Comparison of ENCODE assay signal across 9 cellular contexts in the genomic region with DNA sequence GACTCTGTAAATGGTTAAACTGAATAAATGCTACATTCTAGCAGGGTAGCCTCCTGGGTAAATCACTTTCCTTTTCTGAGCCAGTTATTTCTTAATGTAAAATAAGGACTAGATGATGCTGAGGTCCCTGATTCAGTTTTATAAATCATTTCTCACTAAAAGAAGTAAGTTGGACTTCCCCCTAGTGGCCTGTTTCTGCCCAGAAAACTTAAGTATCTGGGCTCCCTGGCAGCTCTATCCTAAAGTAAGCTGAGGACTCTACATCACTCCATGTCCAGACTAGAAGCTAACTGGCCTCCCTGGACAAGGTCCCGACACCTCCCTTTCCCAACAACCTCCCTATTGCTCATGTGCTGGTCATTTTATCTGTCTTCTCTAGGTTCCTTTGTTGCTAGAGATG. TPM values are rescaled to one million over a fixed set of nuclear protein-coding genes. Genes with fewer than 3 reads are reported as not detected.
DNase-seq lines count a peak whose midpoint lies in the region; ATAC-seq, FAIRE-seq and TF ChIP-seq lines count a peak whose summit lies in the region.
"Had no signal": no experiment of that assay in that cellular context is flagged by ENCODE, and none has a peak within 500 bp of the region (broad histone marks: within the 10 kb centered on the region; RNA-seq: fewer than 3 reads in every experiment).

No MANE protein-coding gene starts in this region.

- no peaks in the 10 kb centered on the region for H3K27me3 ChIP-seq in CD4-positive, CD25-positive, alpha-beta regulatory T cell (ENCODE audit: control insufficient read depth, insufficient read depth, low read length)
- H3K27me3 ChIP-seq in HCT116 (ENCODE audit: insufficient read depth, low read length), result no peaks in the 10 kb centered on the region
- no peaks in the 10 kb centered on the region for H3K27me3 ChIP-seq in liver (ENCODE audit: control insufficient read depth in 4 of 4, insufficient read depth in 4 of 4, low read length in 3 of 4)

- peaks cover 2% of the 10 kb centered on the region; the same call in 1 of the 2 replicates for H4K20me1 ChIP-seq in HCT116 (ENCODE audit: insufficient read depth)

- CTCF ChIA-PET in HCT116 (lab: Charles Lee), result interaction anchor here (0.7 to 1.4 kb wide), 4 partner anchors 11 to 38 kb away, joined by 3 to 5 read pairs (median 3); no protein-coding TSS in a partner anchor

- peaks cover 43% of the 10 kb centered on the region for H3K79me2 ChIP-seq in HCT116 (ENCODE audit: insufficient read depth, low read length)

- H3K4me1 ChIP-seq in CD4-positive, CD25-positive, alpha-beta regulatory T cell (ENCODE audit: control insufficient read depth, insufficient read depth, low read length, poor library complexity, severe bottlenecking), result peaks cover 20% of the 10 kb centered on the region
- H3K4me1 ChIP-seq in HCT116 (ENCODE audit: control insufficient read depth in 1 of 2, insufficient read depth in 2 of 2, low read length in 2 of 2), result peaks cover 4 to 19% of the 10 kb centered on the region in 2 experiments; a peak in 3 of 4 replicates
- peaks cover 1 to 20% (median 17%) of the 10 kb centered on the region in 4 donors for H3K4me1 ChIP-seq in liver (ENCODE audit: control insufficient read depth in 4 of 4, insufficient read depth in 4 of 4, low read length in 3 of 4)

- peak overlapping the region; percentile 65 to 91 (median 77) for H3K4me3 Mint-ChIP-seq in CD4-positive, CD25-positive, alpha-beta regulatory T cell
- peak overlapping the region; percentile 20 for H3K4me3 Mint-ChIP-seq in activated T-helper 2 cell treated with anti-CD3 and anti-CD28 coated beads, Interferon-gamma antibody, Interleukin-2, Interleukin-4, amounts not matched to agents 10 μg/mL and 5 μg/mL and 100 μg/mL, durations not matched to agents 14 hours and 24 hours and 36 hours (ENCODE audit: low read depth)
- H3K4me3 Mint-ChIP-seq: activated T-helper 17 cell treated with anti-CD3 and anti-CD28 coated beads, Interleukin-2, amount 50 U/mL, for 72 hours had no signal

- H3K36me3 ChIP-seq in CD4-positive, CD25-positive, alpha-beta regulatory T cell (ENCODE audit: control insufficient read depth, insufficient read depth, low read length), result peaks cover 57% of the 10 kb centered on the region
- H3K36me3 ChIP-seq in HCT116 (ENCODE audit: control insufficient read depth in 1 of 2, insufficient read depth in 2 of 2, low read length in 2 of 2), result peaks cover 38 to 48% of the 10 kb centered on the region in 2 experiments
- H3K36me3 ChIP-seq in liver (ENCODE audit: control insufficient read depth in 4 of 4, insufficient read depth in 3 of 4, low read depth in 1 of 4, low read length in 3 of 4), result peaks cover 8 to 44% (median 39%) of the 10 kb centered on the region in 4 donors

- H3K9me3 Mint-ChIP-seq in CD4-positive, CD25-positive, alpha-beta regulatory T cell, result no peaks in the 10 kb centered on the region
- H3K9me3 Mint-ChIP-seq in activated T-helper 2 cell treated with anti-CD3 and anti-CD28 coated beads, Interferon-gamma antibody, Interleukin-2, Interleukin-4, amounts not matched to agents 10 μg/mL and 5 μg/mL and 100 μg/mL, durations not matched to agents 14 hours and 24 hours and 36 hours, result no peaks in the 10 kb centered on the region
- H3K9me3 Mint-ChIP-seq: activated T-helper 17 cell treated with anti-CD3 and anti-CD28 coated beads, Interleukin-2, amount 50 U/mL, for 72 hours had no signal

- intact Hi-C loops in HCT116 (cut with micrococcal nuclease), result no loop called here
- intact Hi-C loops in activated T-helper 2 cell treated with anti-CD3 and anti-CD28 coated beads, Interferon-gamma antibody, Interleukin-2, Interleukin-4, amounts not matched to agents 10 μg/mL and 5 μg/mL and 100 μg/mL, durations not matched to agents 14 hours and 24 hours and 36 hours (cut with micrococcal nuclease), result no loop called here

- TF ChIP-seq RAD21 in HCT116 (IDR thresholded peaks at IDR 0.05; ENCODE audit: low read depth) (peak; percentile 50), liver (IDR thresholded peaks at IDR 0.05) (peak in 1 of 2 donors; percentile 31)

- WGBS in liver, result 86% methylated on average over 1 of the region's 1 CpG

- peaks cover 42% of the 10 kb centered on the region for H3K36me3 Mint-ChIP-seq in CD4-positive, CD25-positive, alpha-beta regulatory T cell
- H3K36me3 Mint-ChIP-seq in activated T-helper 2 cell treated with anti-CD3 and anti-CD28 coated beads, Interferon-gamma antibody, Interleukin-2, Interleukin-4, amounts not matched to agents 10 μg/mL and 5 μg/mL and 100 μg/mL, durations not matched to agents 14 hours and 24 hours and 36 hours (ENCODE audit: low read depth), result peaks cover 70% of the 10 kb centered on the region

- no peak overlapping the region for H2AFZ ChIP-seq in HCT116 (ENCODE audit: low read depth, low read length, poor library complexity, severe bottlenecking)

- TF ChIP-seq CTCF in HCT116 (IDR thresholded peaks at IDR 0.05 in 2 of 3, conservative IDR thresholded peaks at IDR 0.05 in 1 of 3; ENCODE audit: borderline replicate concordance in 1 of 3, insufficient read depth in 1 of 3, low read depth in 2 of 3, low read length in 2 of 3) (peak; percentile 19 to 61 (median 54); a peak in 5 of 6 replicates), liver (IDR thresholded peaks at IDR 0.05; ENCODE audit: low read depth, low read length, missing input control) (peak; percentile 23)

- peak overlapping the region in 2 of 3 donors; percentile 33 to 65 for H3K27ac Mint-ChIP-seq in CD4-positive, CD25-positive, alpha-beta regulatory T cell
- H3K27ac Mint-ChIP-seq in activated T-helper 2 cell treated with anti-CD3 and anti-CD28 coated beads, Interferon-gamma antibody, Interleukin-2, Interleukin-4, amounts not matched to agents 10 μg/mL and 5 μg/mL and 100 μg/mL, durations not matched to agents 14 hours and 24 hours and 36 hours, result peak overlapping the region; percentile 47
- H3K27ac Mint-ChIP-seq: activated T-helper 17 cell treated with anti-CD3 and anti-CD28 coated beads, Interleukin-2, amount 50 U/mL, for 72 hours had no signal

- H3K27me3 Mint-ChIP-seq in CD4-positive, CD25-positive, alpha-beta regulatory T cell, result no peaks in the 10 kb centered on the region
- no peaks in the 10 kb centered on the region for H3K27me3 Mint-ChIP-seq in activated T-helper 2 cell treated with anti-CD3 and anti-CD28 coated beads, Interferon-gamma antibody, Interleukin-2, Interleukin-4, amounts not matched to agents 10 μg/mL and 5 μg/mL and 100 μg/mL, durations not matched to agents 14 hours and 24 hours and 36 hours (ENCODE audit: low read depth)
- H3K27me3 Mint-ChIP-seq: activated T-helper 17 cell treated with anti-CD3 and anti-CD28 coated beads, Interleukin-2, amount 50 U/mL, for 72 hours had no signal

- RAD21 ChIA-PET in HCT116 (lab: Charles Lee; ENCODE audit: low non-redundant PET in 1 of 2, low total read pairs in 2 of 2, uncharacterized antibody in 2 of 2, unreplicated experiment in 2 of 2), result no interaction called here

- TF ChIP-seq POLR2A in HCT116 (IDR thresholded peaks at IDR 0.05; ENCODE audit: borderline replicate concordance, extremely low read depth, insufficient read depth, insufficient read length), result no peak

- H3K4me1 Mint-ChIP-seq in CD4-positive, CD25-positive, alpha-beta regulatory T cell, result peaks cover 12 to 47% (median 16%) of the 10 kb centered on the region in 4 donors
- H3K4me1 Mint-ChIP-seq in activated T-helper 2 cell treated with anti-CD3 and anti-CD28 coated beads, Interferon-gamma antibody, Interleukin-2, Interleukin-4, amounts not matched to agents 10 μg/mL and 5 μg/mL and 100 μg/mL, durations not matched to agents 14 hours and 24 hours and 36 hours (ENCODE audit: low read depth), result peaks cover 27% of the 10 kb centered on the region

- DNase-seq in CD4-positive, CD25-positive, alpha-beta regulatory T cell, result peak in 2 of 3 donors; percentile 28 to 64
- DNase-seq in HCT116 (ENCODE audit: low read depth, low spot score) (no peak), frontal cortex (ENCODE audit: low spot score in 2 of 2) (no peak)
- DNase-seq in activated T-helper 2 cell treated with anti-CD3 and anti-CD28 coated beads, Interferon-gamma antibody, Interleukin-2, Interleukin-4, amounts not matched to agents 10 μg/mL and 5 μg/mL and 100 μg/mL, durations not matched to agents 14 hours and 24 hours and 36 hours (ENCODE audit: low spot score), result no peak
- DNase-seq in activated effector memory CD4-positive, alpha-beta T cell treated with anti-CD3 and anti-CD28 coated beads, Interleukin-2, amount 50 U/mL, for 16 hours, result no peak

- no peak overlapping the region for H3K4me3 ChIP-seq in CD4-positive, CD25-positive, alpha-beta regulatory T cell (ENCODE audit: low read depth, low read length)
- H3K4me3 ChIP-seq in HCT116 (replicated peaks in 1 of 2; ENCODE audit: low read depth in 1 of 2, low read length in 2 of 2), result no peak overlapping the region
- H3K4me3 ChIP-seq in liver (ENCODE audit: low read depth in 1 of 3, low read length in 3 of 3), result no peak overlapping the region

- no peaks in the 10 kb centered on the region for H3K9me2 ChIP-seq in HCT116 (ENCODE audit: insufficient read depth)

- no peak overlapping the region for H3K4me2 ChIP-seq in HCT116 (ENCODE audit: low read length)

- no peak overlapping the region for H3K27ac ChIP-seq in CD4-positive, CD25-positive, alpha-beta regulatory T cell (ENCODE audit: insufficient read depth, low read length, poor library complexity, severe bottlenecking)
- no peak overlapping the region for H3K27ac ChIP-seq in HCT116 (ENCODE audit: low read depth, low read length)
- H3K27ac ChIP-seq in liver (ENCODE audit: low read depth in 1 of 2, low read length in 2 of 2), result no peak overlapping the region

- H3K9me3 ChIP-seq in CD4-positive, CD25-positive, alpha-beta regulatory T cell (ENCODE audit: control insufficient read depth in 2 of 2, low read length in 2 of 2), result no peaks in the 10 kb centered on the region
- H3K9me3 ChIP-seq in HCT116 (ENCODE audit: control insufficient read depth in 1 of 2, insufficient read depth in 1 of 2, low read depth in 1 of 2, low read length in 2 of 2) (no peaks in the 10 kb centered on the region), liver (ENCODE audit: control insufficient read depth in 4 of 4, low read length in 3 of 4) (no peaks in the 10 kb centered on the region)

- H3K9ac ChIP-seq in HCT116 (ENCODE audit: low read length) (no peak overlapping the region), liver (ENCODE audit: low read depth in 1 of 2, low read length in 2 of 2) (no peak overlapping the region)

- no peak for ATAC-seq in CD4-positive, CD25-positive, alpha-beta regulatory T cell (ENCODE audit: low read depth in 2 of 2)
- ATAC-seq in HCT116 (no peak), GM18520 (IDR thresholded peaks at IDR 0.05; ENCODE audit: unreplicated experiment) (no peak), GM18907 (IDR thresholded peaks at IDR 0.05; ENCODE audit: unreplicated experiment) (no peak)
- ATAC-seq: activated T-helper 17 cell treated with anti-CD3 and anti-CD28 coated beads, Interleukin-2, amount 50 U/mL, for 72 hours had no signal

- FAIRE-seq in frontal cortex (lab: Jason Lieb, UNC), result no peak

- POLR2A ChIA-PET in HCT116 (lab: Charles Lee), result interaction anchor here (1.0 to 1.5 kb wide), 3 partner anchors 9 to 22 kb away, joined by 3 to 6 read pairs (median 6); partner anchors contain the start of gene GPATCH3

- no TSS peak for BruUV-seq in HCT116 (replicated peaks; lab: Mats Ljungman, UMichigan)

RNA-seq across cellular contexts. Expression of gene GPN2, which starts 3.0 kb away (rescaled TPM):
- 45.5 TPM for total RNA-seq in CD4-positive, CD25-positive, alpha-beta regulatory T cell
- polyA plus RNA-seq in CD4-positive, CD25-positive, alpha-beta regulatory T cell, result 10 to 100 TPM; 12.1 to 32.1 (median 20.5) TPM
- total RNA-seq in HCT116 (2021; ENCODE audit: unreplicated experiment), result 37.2 TPM
- polyA plus RNA-seq in HCT116 (2012), result 42.0 and 42.9 TPM in 2 replicates
- 36.0 and 43.1 TPM in 2 replicates for total RNA-seq in activated T-helper 2 cell treated with anti-CD3 and anti-CD28 coated beads, Interferon-gamma antibody, Interleukin-2, Interleukin-4, amounts not matched to agents 10 μg/mL and 5 μg/mL and 100 μg/mL, durations not matched to agents 14 hours and 24 hours and 36 hours
- 10 to 100 TPM in 1 of 2 donors, 1 to 10 TPM in 1; 9.5 to 10.3 TPM for total RNA-seq in liver
- polyA plus RNA-seq in liver, result 10 to 100 TPM; 10.5 to 12.7 TPM
- total RNA-seq in frontal cortex, result 8.6 TPM

RNA-seq across cellular contexts. Expression of gene GPATCH3, which starts 13.1 kb away (rescaled TPM):
- 26.7 TPM for total RNA-seq in CD4-positive, CD25-positive, alpha-beta regulatory T cell
- 10 to 100 TPM; 14.0 to 19.0 (median 17.6) TPM for polyA plus RNA-seq in CD4-positive, CD25-positive, alpha-beta regulatory T cell
- total RNA-seq in HCT116 (2021; ENCODE audit: unreplicated experiment) (14.8 TPM), liver (1 to 10 TPM; 6.3 TPM), frontal cortex (9.8 TPM)
- 7.2 and 8.1 TPM in 2 replicates for polyA plus RNA-seq in HCT116 (2012)
- 12.7 and 14.9 TPM in 2 replicates for total RNA-seq in activated T-helper 2 cell treated with anti-CD3 and anti-CD28 coated beads, Interferon-gamma antibody, Interleukin-2, Interleukin-4, amounts not matched to agents 10 μg/mL and 5 μg/mL and 100 μg/mL, durations not matched to agents 14 hours and 24 hours and 36 hours
- 1 to 10 TPM; 5.8 to 6.2 TPM for polyA plus RNA-seq in liver

RNA-seq across cellular contexts. Expression of gene SFN, which starts 24.2 kb away (rescaled TPM):
- 1.3 TPM for total RNA-seq in CD4-positive, CD25-positive, alpha-beta regulatory T cell
- polyA plus RNA-seq in CD4-positive, CD25-positive, alpha-beta regulatory T cell, result not detected
- total RNA-seq in HCT116 (2021; ENCODE audit: unreplicated experiment) (245 TPM), liver (under 1 TPM in 1 of 2 donors, not detected in 1; 0.17 TPM), frontal cortex (under 0.01 TPM)
- polyA plus RNA-seq in HCT116 (2012), result 354 and 441 TPM in 2 replicates
- 0.32 and 0.62 TPM in 2 replicates for total RNA-seq in activated T-helper 2 cell treated with anti-CD3 and anti-CD28 coated beads, Interferon-gamma antibody, Interleukin-2, Interleukin-4, amounts not matched to agents 10 μg/mL and 5 μg/mL and 100 μg/mL, durations not matched to agents 14 hours and 24 hours and 36 hours
- under 1 TPM in 1 of 2 donors, not detected in 1; 0.69 TPM for polyA plus RNA-seq in liver

RNA-seq across cellular contexts. Expression of gene NR0B2, which starts 26.6 kb away (rescaled TPM):
- total RNA-seq in CD4-positive, CD25-positive, alpha-beta regulatory T cell, result not detected
- not detected for polyA plus RNA-seq in CD4-positive, CD25-positive, alpha-beta regulatory T cell
- total RNA-seq in HCT116 (2021; ENCODE audit: unreplicated experiment), result not detected
- polyA plus RNA-seq in HCT116 (2012), result 0.11 TPM in 1 of 2 replicates, not detected in the other
- not detected in 2 replicates for total RNA-seq in activated T-helper 2 cell treated with anti-CD3 and anti-CD28 coated beads, Interferon-gamma antibody, Interleukin-2, Interleukin-4, amounts not matched to agents 10 μg/mL and 5 μg/mL and 100 μg/mL, durations not matched to agents 14 hours and 24 hours and 36 hours
- 10 to 100 TPM; 15.7 to 24.2 TPM for total RNA-seq in liver
- polyA plus RNA-seq in liver, result 100 to 1,000 TPM in 1 of 2 donors, 10 to 100 TPM in 1; 56.9 to 166 TPM
- not detected for total RNA-seq in frontal cortex
- total RNA-seq: activated T-helper 17 cell treated with anti-CD3 and anti-CD28 coated beads, Interleukin-2, amount 50 U/mL, for 72 hours had no signal

RNA-seq across cellular contexts. Expression of gene NUDC, which starts 34.4 kb away (rescaled TPM):
- total RNA-seq in CD4-positive, CD25-positive, alpha-beta regulatory T cell, result 41.2 TPM
- polyA plus RNA-seq in CD4-positive, CD25-positive, alpha-beta regulatory T cell, result 10 to 100 TPM; 75.0 to 93.4 (median 84.8) TPM
- total RNA-seq in HCT116 (2021; ENCODE audit: unreplicated experiment) (119 TPM), liver (10 to 100 TPM; 18.2 to 22.8 TPM), frontal cortex (17.1 TPM)
- polyA plus RNA-seq in HCT116 (2012), result 105 and 121 TPM in 2 replicates
- 133 and 134 TPM in 2 replicates for total RNA-seq in activated T-helper 2 cell treated with anti-CD3 and anti-CD28 coated beads, Interferon-gamma antibody, Interleukin-2, Interleukin-4, amounts not matched to agents 10 μg/mL and 5 μg/mL and 100 μg/mL, durations not matched to agents 14 hours and 24 hours and 36 hours
- polyA plus RNA-seq in liver, result 10 to 100 TPM; 49.7 to 50.7 TPM

Comparison
In these comparisons a context has a peak if more than half of its experiments do, and no peak if none do; other contexts are left out.
1. DNase-seq: peak in CD4-positive, CD25-positive, alpha-beta regulatory T cell (2 of 3); none in HCT116 (single experiment), activated T-helper 2 cell treated with anti-CD3 and anti-CD28 coated beads, Interferon-gamma antibody, Interleukin-2, Interleukin-4, amounts not matched to agents 10 μg/mL and 5 μg/mL and 100 μg/mL, durations not matched to agents 14 hours and 24 hours and 36 hours (single experiment), activated effector memory CD4-positive, alpha-beta T cell treated with anti-CD3 and anti-CD28 coated beads, Interleukin-2, amount 50 U/mL, for 16 hours (single experiment) and frontal cortex (0 of 2).
2. RNA of gene SFN, which starts 24.2 kb away (total RNA-seq): 245 TPM in HCT116 (single experiment); 1.3 TPM in CD4-positive, CD25-positive, alpha-beta regulatory T cell (single experiment), 0.32 to 0.62 TPM in activated T-helper 2 cell treated with anti-CD3 and anti-CD28 coated beads, Interferon-gamma antibody, Interleukin-2, Interleukin-4, amounts not matched to agents 10 μg/mL and 5 μg/mL and 100 μg/mL, durations not matched to agents 14 hours and 24 hours and 36 hours, 0.17 TPM in liver and under 0.01 TPM in frontal cortex (single experiment); every median in the first group is over 100 times any median in the second.